Comparison of ENCODE assay signal across 8 cellular contexts in the genomic region with DNA sequence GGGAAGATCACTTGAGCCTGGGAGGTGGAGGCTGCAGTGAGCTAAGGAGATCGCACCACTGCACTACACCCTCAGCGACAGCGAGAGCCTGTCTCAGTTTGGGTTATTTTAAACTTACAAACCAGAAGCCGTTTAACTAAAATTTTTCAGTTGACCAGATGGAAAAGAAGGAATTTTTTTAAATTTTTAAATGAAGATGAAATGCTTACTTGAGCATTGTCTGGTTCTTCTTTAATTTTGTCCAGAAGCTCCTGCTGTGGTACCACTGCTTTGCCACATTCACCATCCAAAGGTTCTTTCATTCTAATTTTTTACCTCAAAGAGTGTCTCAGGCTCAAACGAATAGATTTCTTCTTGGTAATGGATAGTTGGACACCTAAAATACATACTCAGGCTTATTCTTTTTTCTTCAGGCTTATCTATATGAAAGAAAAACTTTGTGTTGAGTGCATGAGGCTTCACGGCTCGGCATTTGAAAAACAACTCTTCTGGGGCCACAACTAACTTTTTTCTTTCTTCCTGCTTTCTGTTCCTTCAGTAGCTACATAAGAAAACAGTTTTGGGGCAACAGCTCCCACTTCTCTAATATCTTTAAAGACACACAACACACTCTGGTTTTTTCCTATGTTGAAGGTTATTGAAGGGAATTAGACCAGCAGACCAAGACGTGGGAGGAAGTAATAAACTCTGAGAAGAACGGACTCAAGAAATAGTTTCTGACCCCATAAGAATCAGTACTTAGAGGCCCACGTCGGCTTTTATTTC. TPM values are rescaled to one million over a fixed set of nuclear protein-coding genes. Genes with fewer than 3 reads are reported as not detected.
DNase-seq lines count a peak whose midpoint lies in the region; ATAC-seq, FAIRE-seq and TF ChIP-seq lines count a peak whose summit lies in the region.

No MANE protein-coding gene starts in this region.

- WGBS in HUES64, result 65% methylated on average over 10 of the region's 11 CpGs
- 43 to 44% methylated on average over 11 of the region's 11 CpGs for WGBS in thyroid gland, 2 donors

- no peak for FAIRE-seq in H54 (lab: Jason Lieb, UNC)

- ATAC-seq in left colon, result peak; percentile 27

- H3K27ac ChIP-seq in HUES64 (ENCODE audit: low read depth, low read length) (no peak overlapping the region; the same call in 1 of the 2 replicates), ascending aorta (peak overlapping the region; percentile 91 to 94), thyroid gland (peak overlapping the region; percentile 94 to 99 (median 97))

- peaks cover 17% of the 10 kb centered on the region for H3K9me3 ChIP-seq in HUES64 (ENCODE audit: insufficient read depth, low read depth, low read length)
- H3K9me3 ChIP-seq in ascending aorta, result peaks cover 0 to 6% of the 10 kb centered on the region in 2 donors
- H3K9me3 ChIP-seq in thyroid gland, result no peaks in the 10 kb centered on the region

- H3K36me3 ChIP-seq in HUES64 (ENCODE audit: insufficient read depth, low read length) (peaks cover 12% of the 10 kb centered on the region; the same call in 1 of the 2 replicates), ascending aorta (peaks cover 0 to 8% of the 10 kb centered on the region in 2 donors), thyroid gland (peaks cover 0 to 8% of the 10 kb centered on the region in 2 donors)

- intact Hi-C loops in ascending aorta (cut with DNase I), result loop anchor here (2.0 to 5.0 kb wide), 5 partner anchors 48 to 237 kb away; a partner anchor contains a TSS
- intact Hi-C loops in left colon (cut with DNase I, micrococcal nuclease), result no loop called here
- intact Hi-C loops in thyroid gland (cut with DNase I), result loop anchor here (5.0 kb wide), 1 partner anchor 162 kb away; a partner anchor contains a TSS

- no peak for TF ChIP-seq POLR2A in thyroid gland (IDR thresholded peaks at IDR 0.05)
- no peak for TF ChIP-seq POLR2A in H54 (IDR thresholded peaks at IDR 0.05; ENCODE audit: low read depth, low read length)

- H3K4me3 ChIP-seq in AG10803 (ENCODE audit: low read length), result peak overlapping the region; percentile 94
- peak overlapping the region; percentile 92 for H3K4me3 ChIP-seq in HUES64 (ENCODE audit: low read length)
- H3K4me3 ChIP-seq in ascending aorta, result peak overlapping the region; percentile 65 to 84
- H3K4me3 ChIP-seq in thyroid gland (replicated peaks in 1 of 3), result peak overlapping the region; percentile 56 to 98 (median 63)

- TF ChIP-seq CTCF in AG10803 (conservative IDR thresholded peaks at IDR 0.05; ENCODE audit: low read length) (no peak), ascending aorta (IDR thresholded peaks at IDR 0.05) (no peak), thyroid gland (IDR thresholded peaks at IDR 0.05) (no peak)

- H3K9ac ChIP-seq in HUES64 (ENCODE audit: low read depth, low read length), result peak overlapping the region; percentile 81

- no peaks in the 10 kb centered on the region for H3K27me3 ChIP-seq in HUES64 (ENCODE audit: insufficient read depth, low read length)
- no peaks in the 10 kb centered on the region for H3K27me3 ChIP-seq in ascending aorta
- H3K27me3 ChIP-seq in thyroid gland, result no peaks in the 10 kb centered on the region

- H3K4me1 ChIP-seq in HUES64 (ENCODE audit: insufficient read depth, low read length), result no peaks in the 10 kb centered on the region
- peaks cover 0 to 16% of the 10 kb centered on the region in 2 donors for H3K4me1 ChIP-seq in ascending aorta
- peaks cover 0 to 20% of the 10 kb centered on the region in 2 donors for H3K4me1 ChIP-seq in thyroid gland

- DNase-seq in AG10803 (ENCODE audit: low read depth) (no peak), ascending aorta (ENCODE audit: low spot score in 2 of 2) (no peak), left colon (no peak), thyroid gland (no peak), SW480 (ENCODE audit: low spot score) (no peak), NCI-H1105 (lab: John Stamatoyannopoulos, UW) (no peak), H54 (ENCODE audit: insufficient read length, low spot score) (no peak)

RNA-seq across cellular contexts. Expression of a gene that starts 1.2 kb away (rescaled TPM):
- polyA plus RNA-seq in HUES64 (2013, experiment 1 of 2), result 7.3 TPM
- 8.4 TPM for polyA plus RNA-seq in HUES64 (2013, experiment 2 of 2)
- total RNA-seq in ascending aorta, result 2.6 TPM
- 10 to 100 TPM; 19.4 to 21.4 TPM for total RNA-seq in left colon
- total RNA-seq in thyroid gland, result 10 to 100 TPM; 26.0 to 33.0 (median 27.5) TPM

RNA-seq across cellular contexts. Expression of a gene that starts 45.4 kb away (rescaled TPM):
- 18.3 TPM for polyA plus RNA-seq in HUES64 (2013, experiment 1 of 2)
- polyA plus RNA-seq in HUES64 (2013, experiment 2 of 2), result 17.8 TPM
- 16.1 TPM for total RNA-seq in ascending aorta
- total RNA-seq in left colon, result 10 to 100 TPM; 16.1 to 16.2 TPM
- total RNA-seq in thyroid gland, result 100 to 1,000 TPM in 1 of 4 donors, 10 to 100 TPM in 3; 50.1 to 123 (median 67.0) TPM

RNA-seq across cellular contexts. Expression of a gene that starts 48.7 kb away (rescaled TPM):
- 13.3 TPM for polyA plus RNA-seq in HUES64 (2013, experiment 1 of 2)
- polyA plus RNA-seq in HUES64 (2013, experiment 2 of 2), result 16.2 TPM
- total RNA-seq in ascending aorta (4.6 TPM), left colon (10 to 100 TPM; 12.3 to 15.9 TPM), thyroid gland (10 to 100 TPM; 16.9 to 21.0 (median 19.2) TPM)

Comparison
In these comparisons a context has a peak if more than half of its experiments do, and no peak if none do; other contexts are left out.
1. intact Hi-C loops: an anchor here in ascending aorta (2.0 to 5.0 kb wide) and thyroid gland (5.0 kb wide); none called in left colon.